In genomic region chr10:47894571-47894970, GRCh38 we compare ENCODE assay signal across 12 cellular contexts. TPM values are rescaled to one million over a fixed set of nuclear protein-coding genes. Genes with fewer than 3 reads are reported as not detected.
DNase-seq lines count a peak whose midpoint lies in the region; ATAC-seq, FAIRE-seq and TF ChIP-seq lines count a peak whose summit lies in the region.
"Not testable (repeated sequence)": the region's sequence is repeated elsewhere in the genome, so short reads cannot be mapped to it uniquely, and the experiment has no call there.
"Had no signal": no experiment of that assay in that cellular context is flagged by ENCODE, and none has a peak within 500 bp of the region (broad histone marks: within the 10 kb centered on the region; RNA-seq: fewer than 3 reads in every experiment).

No MANE protein-coding gene starts in this region.

- TF ChIP-seq POLR2A in A549 (IDR thresholded peaks at IDR 0.05; ENCODE audit: low read length); H1 (IDR thresholded peaks at IDR 0.05; ENCODE audit: control extremely low read depth in 1 of 2, low read depth in 2 of 2, low read length in 2 of 2): not testable (repeated sequence)

- intact Hi-C loops in Right ventricle myocardium inferior (cut with DNase I); mucosa of descending colon (cut with DNase I, micrococcal nuclease): not testable (repeated sequence)

- not testable (repeated sequence) for TF ChIP-seq RAD21 in A549 (conservative IDR thresholded peaks at IDR 0.05 in 1 of 2, IDR thresholded peaks at IDR 0.05 in 1 of 2); H1 (IDR thresholded peaks at IDR 0.05 in 1 of 2, conservative IDR thresholded peaks at IDR 0.05 in 1 of 2; ENCODE audit: low read depth in 2 of 2, low read length in 2 of 2)

- not testable (repeated sequence) for H3K27me3 ChIP-seq in H1 (replicated peaks in 1 of 4; ENCODE audit: control insufficient read depth in 3 of 4, extremely low read depth in 1 of 4, insufficient read depth in 3 of 4, low read length in 3 of 4)

- not testable (repeated sequence) for FAIRE-seq in A549 (lab: Jason Lieb, UNC); H1 (lab: Jason Lieb, UNC)

- not testable (repeated sequence) for H3K23ac ChIP-seq in H1 (ENCODE audit: insufficient read length)

- not testable (repeated sequence) for H3K9me3 ChIP-seq in A549; H1 (ENCODE audit: insufficient read depth in 2 of 2, low read depth in 1 of 2, low read length in 1 of 2); mucosa of descending colon

- H3K4ac ChIP-seq in H1 (replicated peaks; ENCODE audit: insufficient read length, low read depth, low read length) = not testable (repeated sequence)

- 90% methylated on average over 2 of the region's 2 CpGs for WGBS in A549 (ENCODE audit: missing lambda C conversion rate)
- 88% methylated on average over 2 of the region's 2 CpGs; no CpG with 5 or more reads in 1 of the 2 experiments for WGBS in H1 (ENCODE audit: extremely low coverage in 1 of 2, insufficient coverage in 1 of 2, insufficient read length in 1 of 2, insufficient replicate concordance in 2 of 2, low coverage in 1 of 2, low lambda C conversion rate in 2 of 2, missing lambda C conversion rate in 1 of 2), 2 experiments

- not testable (repeated sequence) for H3K14ac ChIP-seq in H1 (ENCODE audit: insufficient read length)

- POLR2A ChIA-PET in A549 (lab: Yijun Ruan, JAX); HEK293T (lab: Yijun Ruan, JAX); H1 (lab: Charles Lee; ENCODE audit: partially characterized antibody): not testable (repeated sequence)

- H2AFZ ChIP-seq in H1 (ENCODE audit: low read length) = not testable (repeated sequence)

- not testable (repeated sequence) for H2BK20ac ChIP-seq in H1 (ENCODE audit: low read length)

- not testable (repeated sequence) for ATAC-seq in A549
- ATAC-seq in Right ventricle myocardium inferior (peak; percentile 44), mucosa of descending colon (peak; percentile 16)
- ATAC-seq in stimulated activated naive CD8-positive, alpha-beta T cell treated with anti-CD3 and anti-CD28 coated beads, Interleukin-15, amount 100 ng/mL, for 72 hours = peak; percentile 44

- peak overlapping the region; percentile 91 for H3K27ac Mint-ChIP-seq in neural crest cell (ENCODE audit: unreplicated experiment)
- H3K27ac Mint-ChIP-seq in stimulated activated naive CD8-positive, alpha-beta T cell treated with anti-CD3 and anti-CD28 coated beads, Interleukin-15, amount 100 ng/mL, for 72 hours = not testable (repeated sequence)

- TF ChIP-seq EP300 in A549 (IDR thresholded peaks at IDR 0.05); H1 (IDR thresholded peaks at IDR 0.05; ENCODE audit: borderline replicate concordance in 1 of 2, low read depth in 2 of 2, low read length in 2 of 2): not testable (repeated sequence)

- not testable (repeated sequence) for H3K9me3 Mint-ChIP-seq in neural crest cell; stimulated activated naive CD8-positive, alpha-beta T cell treated with anti-CD3 and anti-CD28 coated beads, Interleukin-15, amount 100 ng/mL, for 72 hours

- not testable (repeated sequence) for H3K79me2 ChIP-seq in H1 (ENCODE audit: control insufficient read depth in 1 of 2, insufficient read depth in 2 of 2, low read length in 2 of 2)

- CTCF ChIA-PET in A549 (lab: Yijun Ruan, JAX); HEK293T (lab: Yijun Ruan, JAX); H1 (lab: Charles Lee; ENCODE audit: partially characterized antibody): not testable (repeated sequence)

- peak overlapping the region; percentile 88; the same call in 1 of the 2 replicates for H2BK15ac ChIP-seq in H1 (ENCODE audit: low read length)

- H3K4me1 ChIP-seq in A549; H1 (replicated peaks in 1 of 4; ENCODE audit: control insufficient read depth in 3 of 4, insufficient read depth in 4 of 4, low read length in 3 of 4); mucosa of descending colon (ENCODE audit: low read depth): not testable (repeated sequence)

- H3K9ac ChIP-seq in H1 (replicated peaks in 1 of 4; ENCODE audit: extremely low read depth in 1 of 4, low read depth in 3 of 4, low read length in 3 of 4) = not testable (repeated sequence)

- H3K27ac ChIP-seq in A549; H1 (ENCODE audit: low read depth, low read length): not testable (repeated sequence)

- not testable (repeated sequence) for H3K36me3 ChIP-seq in H1 (ENCODE audit: control insufficient read depth in 2 of 4, insufficient read depth in 4 of 4, low read length in 3 of 4); mucosa of descending colon (ENCODE audit: low read depth)

- H3K4me2 ChIP-seq in A549; H1 (ENCODE audit: insufficient read depth in 1 of 2, low read depth in 2 of 2, low read length in 2 of 2): not testable (repeated sequence)

- H4K20me1 ChIP-seq in H1 (replicated peaks in 1 of 2; ENCODE audit: control insufficient read depth in 1 of 2, insufficient read depth in 2 of 2, low read length in 2 of 2) = not testable (repeated sequence)

- TF ChIP-seq CTCF in A549 (IDR thresholded peaks at IDR 0.05); H1 (IDR thresholded peaks at IDR 0.05; ENCODE audit: control extremely low read depth in 1 of 3, insufficient read depth in 1 of 3, low read depth in 1 of 3, low read length in 3 of 3); mucosa of descending colon (IDR thresholded peaks at IDR 0.05); neural crest cell (conservative IDR thresholded peaks at IDR 0.05): not testable (repeated sequence)

- not testable (repeated sequence) for H3K27me3 Mint-ChIP-seq in neural crest cell (ENCODE audit: low read depth); stimulated activated naive CD8-positive, alpha-beta T cell treated with anti-CD3 and anti-CD28 coated beads, Interleukin-15, amount 100 ng/mL, for 72 hours

- H3K4me3 ChIP-seq in A549; H1 (ENCODE audit: extremely low read depth in 1 of 4, insufficient read depth in 2 of 4, low read depth in 3 of 4, low read length in 4 of 4); mucosa of descending colon: not testable (repeated sequence)

- H2BK12ac ChIP-seq in H1 (ENCODE audit: low read depth, low read length) = 0 out of 2 replicates have a peak overlapping the region, but pooled peaks have one; percentile 50

- H3K4me3 Mint-ChIP-seq in neural crest cell; stimulated activated naive CD8-positive, alpha-beta T cell treated with anti-CD3 and anti-CD28 coated beads, Interleukin-15, amount 100 ng/mL, for 72 hours: not testable (repeated sequence)

- not testable (repeated sequence) for H2BK5ac ChIP-seq in H1 (ENCODE audit: low read depth, low read length)

- H4K91ac ChIP-seq in H1 (replicated peaks; ENCODE audit: insufficient read length, low read length) = not testable (repeated sequence)

- H4K5ac ChIP-seq in H1 (ENCODE audit: insufficient read length, low read depth, low read length) = not testable (repeated sequence)

- not testable (repeated sequence) for DNase-seq in A549 (ENCODE audit: low read depth in 1 of 2, low spot score in 1 of 2); HEK293T (ENCODE audit: extremely low spot score); H1 (ENCODE audit: low read depth in 1 of 2, low spot score in 2 of 2); Right ventricle myocardium inferior (ENCODE audit: missing footprints); mucosa of descending colon; neural crest cell (ENCODE audit: low read depth, low spot score); stimulated activated naive CD8-positive, alpha-beta T cell treated with anti-CD3 and anti-CD28 coated beads, Interleukin-15, amount 100 ng/mL, for 72 hours

- H4K8ac ChIP-seq in H1 (ENCODE audit: extremely low read depth, insufficient read depth, low read length) = not testable (repeated sequence)

- not testable (repeated sequence) for H3K79me1 ChIP-seq in H1 (ENCODE audit: low read depth, low read length)

- H3K36me3 Mint-ChIP-seq in neural crest cell (ENCODE audit: low read depth) = not testable (repeated sequence)

- H3K23me2 ChIP-seq in H1 (ENCODE audit: low read depth, low read length) = not testable (repeated sequence)

- not testable (repeated sequence) for H3K4me1 Mint-ChIP-seq in neural crest cell; stimulated activated naive CD8-positive, alpha-beta T cell treated with anti-CD3 and anti-CD28 coated beads, Interleukin-15, amount 100 ng/mL, for 72 hours

- H2AK5ac ChIP-seq in H1 (ENCODE audit: low read depth, low read length) = not testable (repeated sequence)

- H3K56ac ChIP-seq in H1 (replicated peaks; ENCODE audit: insufficient read length, low read depth, low read length) = peak overlapping the region; percentile 96

- not testable (repeated sequence) for H2BK120ac ChIP-seq in H1 (replicated peaks; ENCODE audit: low read depth, low read length)

- not testable (repeated sequence) for H3K18ac ChIP-seq in H1 (ENCODE audit: extremely low read depth, low read length)

TF ChIP-seq in HEK293T, 16 proteins besides CTCF, POLR2A, EP300 and RAD21:
- peak; percentile 58; the same call in 1 of the 2 replicates for TF ChIP-seq TARDBP (IDR thresholded peaks at IDR 0.05)

RNA-seq across cellular contexts. Expression of gene NPY4R2, which starts 23.9 kb away (rescaled TPM):
- polyA plus RNA-seq in A549 (2011; rRNA removed) = 30.0 and 36.4 TPM in 2 replicates
- 79.5 and 109 TPM in 2 replicates for polyA plus RNA-seq in A549 (2012; cell fraction: cytosol; rRNA removed)
- polyA plus RNA-seq in A549 (2012; cell fraction: nucleus; rRNA removed) = 166 and 256 TPM in 2 replicates
- 31.1 to 37.8 TPM (median 33.1 TPM) in 3 replicates for polyA plus RNA-seq in A549 (2017; fragmentation: RNase III; extraction: RNeasy Plus Mini Kit Qiagen cat#74134 plus additional on column Dnase treatment)
- 101 and 106 TPM in 2 replicates for polyA minus RNA-seq in A549 (2011; rRNA and poly(A)+ RNA removed)
- not detected in 2 replicates for total RNA-seq in H1 (2021; fragmentation: NEBNext Ultra II Directional; extraction: Animal tissue kit (Norgen Biotek cat#: 25700))
- polyA plus RNA-seq in H1 (2011; rRNA removed) = 0.05 TPM in 1 of 2 replicates, not detected in the other
- polyA plus RNA-seq in H1 (2011; cell fraction: cytosol; rRNA removed) = 0.06 TPM
- not detected for polyA plus RNA-seq in H1 (2011; cell fraction: nucleus; rRNA removed)
- polyA plus RNA-seq in H1 (2012, experiment 1 of 2) = not detected in 4 replicates
- polyA plus RNA-seq in H1 (2012, experiment 2 of 2) = not detected
- 0.04 TPM for polyA plus RNA-seq in H1 (2013, experiment 1 of 2)
- not detected for polyA plus RNA-seq in H1 (2013, experiment 2 of 2)
- polyA minus RNA-seq in H1 (2011; rRNA and poly(A)+ RNA removed) = 0.88 TPM in 1 of 2 replicates, not detected in the other
- not detected for polyA minus RNA-seq in H1 (2011; cell fraction: cytosol; rRNA and poly(A)+ RNA removed)
- not detected for polyA minus RNA-seq in H1 (2011; cell fraction: nucleus; rRNA and poly(A)+ RNA removed)
- not detected for total RNA-seq in Right ventricle myocardium inferior
- 10 to 100 TPM in 2 of 3 donors, 1 to 10 TPM in 1; 4.4 to 22.8 (median 18.9) TPM for total RNA-seq in mucosa of descending colon
- not detected in 2 replicates for total RNA-seq in neural crest cell
- total RNA-seq: A673; Calu3; CD8-positive, alpha-beta T cell; GM23338; HT-29 had no signal
- polyA plus RNA-seq: GM23338 had no signal
